Comparison of ENCODE assay signal across 8 cellular contexts in genomic region chr4:2261110-2261852, GRCh38. TPM values are rescaled to one million over a fixed set of nuclear protein-coding genes. Genes with fewer than 3 reads are reported as not detected.
A peak's percentile ranks its signal among the peaks of the same experiment; 100 is the strongest.
DNase-seq lines count a peak whose midpoint lies in the region; ATAC-seq and TF ChIP-seq lines count a peak whose summit lies in the region.

No MANE protein-coding gene starts in this region.

- TF ChIP-seq CTCF in VCaP (conservative IDR thresholded peaks at IDR 0.05) (no peak), choroid plexus epithelial cell (conservative IDR thresholded peaks at IDR 0.05; ENCODE audit: low read depth, low read length) (no peak)

- H3K4me3 ChIP-seq in choroid plexus epithelial cell (ENCODE audit: low read depth, low read length) = peak overlapping the region; percentile 91

- H3K27ac ChIP-seq in VCaP = peak overlapping the region; percentile 91

- ATAC-seq in HG03280 (IDR thresholded peaks at IDR 0.05; ENCODE audit: unreplicated experiment) = peak; percentile 29
- peak; percentile 35 for ATAC-seq in left lobe of liver
- ATAC-seq in HG03378 (IDR thresholded peaks at IDR 0.05; ENCODE audit: unreplicated experiment) = no peak

- DNase-seq in NCI-H146 (lab: John Stamatoyannopoulos, UW) = peak; percentile 36
- DNase-seq in NCI-H146 treated with DMSO at 0.1 percent for 48 hours (lab: John Stamatoyannopoulos, UW; ENCODE audit: unreplicated experiment) = no peak
- DNase-seq in choroid plexus epithelial cell (ENCODE audit: low read depth) = peak; percentile 56
- peak; percentile 63 for DNase-seq in left lobe of liver (ENCODE audit: low spot score)
- peak; percentile 37 to 46 for DNase-seq in stimulated activated CD4-positive, alpha-beta T cell treated with anti-CD3 and anti-CD28 coated beads, Interleukin-4, amount 100 ng/mL, for 48 hours (ENCODE audit: low read depth in 2 of 2)

RNA-seq across cellular contexts. Expression of gene MXD4, which starts 0.6 kb away (rescaled TPM):
- total RNA-seq in left lobe of liver = 23.6 TPM

RNA-seq across cellular contexts. Expression of gene HAUS3, which starts 19.4 kb away (rescaled TPM):
- total RNA-seq in left lobe of liver = 5.0 TPM

RNA-seq across cellular contexts. Expression of gene POLN, which starts 19.4 kb away (rescaled TPM):
- 2.2 TPM for total RNA-seq in left lobe of liver
